Comparison of ENCODE assay signal across 8 cellular contexts in genomic region chr1:37474697-37475379, GRCh38. TPM values are rescaled to one million over a fixed set of nuclear protein-coding genes. Genes with fewer than 3 reads are reported as not detected.
DNase-seq lines count a peak whose midpoint lies in the region; ATAC-seq and TF ChIP-seq lines count a peak whose summit lies in the region.

No MANE protein-coding gene starts in this region.

- CTCF ChIA-PET in naive thymus-derived CD4-positive, alpha-beta T cell (lab: Charles Lee): interaction anchor here (0.6 to 8.9 kb wide), 4 partner anchors 12 to 1372 kb away, joined by 3 to 103 read pairs (median 7); no protein-coding TSS in a partner anchor

- no peaks in the 10 kb centered on the region for H3K9me3 ChIP-seq in T-helper 17 cell (ENCODE audit: control insufficient read depth, low read length, poor library complexity, severe bottlenecking)
- H3K9me3 ChIP-seq in naive thymus-derived CD4-positive, alpha-beta T cell (ENCODE audit: control insufficient read depth in 2 of 3, low read length in 3 of 3): no peaks in the 10 kb centered on the region

- H3K27ac Mint-ChIP-seq in T-helper 17 cell: peak overlapping the region; percentile 99
- H3K27ac Mint-ChIP-seq in endothelial cell (ENCODE audit: unreplicated experiment): no peak overlapping the region
- H3K27ac Mint-ChIP-seq in naive thymus-derived CD4-positive, alpha-beta T cell: peak overlapping the region; percentile 93 to 99 (median 98)

- H3K9me3 Mint-ChIP-seq in endothelial cell (ENCODE audit: unreplicated experiment): no peaks in the 10 kb centered on the region
- H3K9me3 Mint-ChIP-seq in naive thymus-derived CD4-positive, alpha-beta T cell: no peaks in the 10 kb centered on the region

- TF ChIP-seq CTCF in endothelial cell (IDR thresholded peaks at IDR 0.05; ENCODE audit: unreplicated experiment) (no peak), GM20000 (IDR thresholded peaks at IDR 0.05; ENCODE audit: extremely low read depth, missing control alignments) (no peak)

- H3K4me3 Mint-ChIP-seq in T-helper 17 cell: peak overlapping the region; percentile 97
- peak overlapping the region; percentile 80 for H3K4me3 Mint-ChIP-seq in endothelial cell (ENCODE audit: unreplicated experiment)
- H3K4me3 Mint-ChIP-seq in naive thymus-derived CD4-positive, alpha-beta T cell: peak overlapping the region; percentile 91 to 99 (median 96)

- peaks cover 0 to 27% (median 7%) of the 10 kb centered on the region in 3 experiments for H3K36me3 ChIP-seq in naive thymus-derived CD4-positive, alpha-beta T cell (ENCODE audit: control insufficient read depth in 2 of 3, insufficient read depth in 3 of 3, low read length in 3 of 3)

- H3K27me3 Mint-ChIP-seq in T-helper 17 cell (no peaks in the 10 kb centered on the region), endothelial cell (ENCODE audit: unreplicated experiment) (peaks cover 16% of the 10 kb centered on the region)
- H3K27me3 Mint-ChIP-seq in naive thymus-derived CD4-positive, alpha-beta T cell: no peaks in the 10 kb centered on the region

- no peaks in the 10 kb centered on the region for H3K27me3 ChIP-seq in naive thymus-derived CD4-positive, alpha-beta T cell (ENCODE audit: control insufficient read depth in 2 of 2, insufficient read depth in 2 of 2, low read length in 2 of 2)

- DNase-seq in Right ventricle myocardium inferior (ENCODE audit: missing footprints) (peak; percentile 75), cardiac septum (ENCODE audit: low spot score) (no peak), T-helper 17 cell (no peak), endothelial cell (ENCODE audit: low spot score) (no peak), mucosa of gallbladder (ENCODE audit: low spot score) (no peak), NCI-H226 (no peak), GM20000 (ENCODE audit: low spot score) (no peak)
- DNase-seq in naive thymus-derived CD4-positive, alpha-beta T cell: peak in 1 of 9 donors; percentile 55

- peak overlapping the region; percentile 95 for H3K27ac ChIP-seq in naive thymus-derived CD4-positive, alpha-beta T cell (ENCODE audit: low read depth, low read length)

- H3K4me1 ChIP-seq in naive thymus-derived CD4-positive, alpha-beta T cell (ENCODE audit: control insufficient read depth in 2 of 2, insufficient read depth in 2 of 2, low read length in 2 of 2): peaks cover 30 to 34% of the 10 kb centered on the region in 2 donors

- H3K4me3 ChIP-seq in naive thymus-derived CD4-positive, alpha-beta T cell (ENCODE audit: low read length): peak overlapping the region; percentile 87

- ATAC-seq in Right ventricle myocardium inferior (peak; percentile 8), T-helper 17 cell (no peak)
- no peak for ATAC-seq in naive thymus-derived CD4-positive, alpha-beta T cell

- intact Hi-C loops in Right ventricle myocardium inferior (cut with DNase I) (loop anchor here (5.0 to 10.0 kb wide), 2 partner anchors 80 to 212 kb away; partner anchors contain the start of genes DNALI1 and SNIP1), cardiac septum (cut with DNase I) (loop anchor here (5.0 kb wide), 1 partner anchor 217 kb away; the partner anchor contains the start of gene CDCA8)
- intact Hi-C loops in naive thymus-derived CD4-positive, alpha-beta T cell (cut with micrococcal nuclease): loop anchor here (1.0 to 10.0 kb wide), 14 partner anchors 12 to 1382 kb away; partner anchors contain the start of genes RRAGC (in 2 of the 2), CDCA8 (in 1 of the 2), FHL3 (in 1 of the 2) and GNL2 (in 1 of the 2)

- H3K36me3 Mint-ChIP-seq in T-helper 17 cell (ENCODE audit: low read depth) (peaks cover 7% of the 10 kb centered on the region), endothelial cell (ENCODE audit: low read depth, unreplicated experiment) (no peaks in the 10 kb centered on the region)
- peaks cover 3 to 48% (median 10%) of the 10 kb centered on the region in 5 donors for H3K36me3 Mint-ChIP-seq in naive thymus-derived CD4-positive, alpha-beta T cell

- POLR2A ChIA-PET in naive thymus-derived CD4-positive, alpha-beta T cell (lab: Charles Lee): interaction anchor here (1.0 to 9.1 kb wide), 11 partner anchors 8 to 1730 kb away, joined by 3 to 90 read pairs (median 4); partner anchors contain the start of genes CDCA8, GNL2, MACF1 and MEAF6

- H3K4me1 Mint-ChIP-seq in T-helper 17 cell (peaks cover 53% of the 10 kb centered on the region), endothelial cell (ENCODE audit: unreplicated experiment) (peaks cover 30% of the 10 kb centered on the region)
- peaks cover 42 to 59% (median 52%) of the 10 kb centered on the region in 7 donors for H3K4me1 Mint-ChIP-seq in naive thymus-derived CD4-positive, alpha-beta T cell

RNA-seq across cellular contexts. Expression of gene ZC3H12A, which starts 0.5 kb away (rescaled TPM):
- total RNA-seq in Right ventricle myocardium inferior (4.3 TPM), cardiac septum (3.3 TPM), T-helper 17 cell (100 to 1,000 TPM; 166 to 170 TPM), endothelial cell (ENCODE audit: unreplicated experiment) (5.4 TPM), mucosa of gallbladder (17.6 TPM)
- 100 to 1,000 TPM in 2 of 5 experiments, 10 to 100 TPM in 3; 35.0 to 122 (median 46.7) TPM for total RNA-seq in naive thymus-derived CD4-positive, alpha-beta T cell
- polyA plus RNA-seq in naive thymus-derived CD4-positive, alpha-beta T cell: 1 to 10 TPM; 4.4 to 4.7 TPM

RNA-seq across cellular contexts. Expression of gene MEAF6, which starts 39.7 kb away (rescaled TPM):
- 35.9 TPM for total RNA-seq in Right ventricle myocardium inferior
- total RNA-seq in cardiac septum: 40.1 TPM
- 10 to 100 TPM; 54.7 to 58.0 TPM for total RNA-seq in T-helper 17 cell
- total RNA-seq in endothelial cell (ENCODE audit: unreplicated experiment): 50.6 TPM
- 10 to 100 TPM; 45.0 to 89.5 (median 57.7) TPM for total RNA-seq in naive thymus-derived CD4-positive, alpha-beta T cell
- polyA plus RNA-seq in naive thymus-derived CD4-positive, alpha-beta T cell: 100 to 1,000 TPM; 117 to 138 TPM
- total RNA-seq in mucosa of gallbladder: 74.2 TPM
